ENCODE assay signal across 8 cellular contexts in genomic region chr1:23528245-23528978, GRCh38. TPM values are rescaled to one million over a fixed set of nuclear protein-coding genes. Genes with fewer than 3 reads are reported as not detected.
DNase-seq lines count a peak whose midpoint lies in the region; ATAC-seq, FAIRE-seq and TF ChIP-seq lines count a peak whose summit lies in the region.

No MANE protein-coding gene starts in this region.

- H3K27ac ChIP-seq in kidney (ENCODE audit: low read depth in 2 of 2, low read length in 2 of 2), result no peak overlapping the region

- POLR2A ChIA-PET in T-cell (lab: Charles Lee), result interaction anchor here (0.6 to 1.4 kb wide), 3 partner anchors 9 to 251 kb away, joined by 3 to 6 read pairs (median 5); no protein-coding TSS in a partner anchor

- no peaks in the 10 kb centered on the region for H3K9me3 Mint-ChIP-seq in T-cell
- no peaks in the 10 kb centered on the region for H3K9me3 Mint-ChIP-seq in activated naive CD8-positive, alpha-beta T cell treated with anti-CD3 and anti-CD28 coated beads, Interleukin-2, amount 50 U/mL, for 24 hours

- H3K27me3 Mint-ChIP-seq in T-cell, result no peaks in the 10 kb centered on the region
- H3K27me3 Mint-ChIP-seq in activated naive CD8-positive, alpha-beta T cell treated with anti-CD3 and anti-CD28 coated beads, Interleukin-2, amount 50 U/mL, for 24 hours, result no peaks in the 10 kb centered on the region

- ATAC-seq in GM21723 (IDR thresholded peaks at IDR 0.05; ENCODE audit: unreplicated experiment) (peak; percentile 43), T-cell (replicated peaks in 1 of 4) (peak; percentile 63 to 80 (median 78)), HG03439 (IDR thresholded peaks at IDR 0.05; ENCODE audit: unreplicated experiment) (no peak)
- peak; percentile 78 for ATAC-seq in activated naive CD8-positive, alpha-beta T cell treated with anti-CD3 and anti-CD28 coated beads, Interleukin-2, amount 50 U/mL, for 24 hours

- H3K27ac Mint-ChIP-seq in T-cell, result peak overlapping the region; percentile 95 to 99
- peak overlapping the region; percentile 20 for H3K27ac Mint-ChIP-seq in activated naive CD8-positive, alpha-beta T cell treated with anti-CD3 and anti-CD28 coated beads, Interleukin-2, amount 50 U/mL, for 24 hours

- H3K4me3 ChIP-seq in kidney (ENCODE audit: low read length in 2 of 2), result no peak overlapping the region

- no peaks in the 10 kb centered on the region for H3K36me3 ChIP-seq in kidney (ENCODE audit: control insufficient read depth in 1 of 2, insufficient read depth in 2 of 2, low read length in 2 of 2)

- H3K4me1 ChIP-seq in kidney (ENCODE audit: control insufficient read depth in 1 of 2, insufficient read depth in 1 of 2, low read depth in 1 of 2, low read length in 2 of 2), result peaks cover 0 to 16% of the 10 kb centered on the region in 2 donors

- intact Hi-C loops in kidney (cut with DNase I), result no loop called here

- H3K4me1 Mint-ChIP-seq in T-cell, result peaks cover 79 to 93% (median 82%) of the 10 kb centered on the region in 3 donors
- peaks cover 77% of the 10 kb centered on the region for H3K4me1 Mint-ChIP-seq in activated naive CD8-positive, alpha-beta T cell treated with anti-CD3 and anti-CD28 coated beads, Interleukin-2, amount 50 U/mL, for 24 hours

- peak overlapping the region; percentile 64 to 90 (median 76) for H3K4me3 Mint-ChIP-seq in T-cell
- H3K4me3 Mint-ChIP-seq in activated naive CD8-positive, alpha-beta T cell treated with anti-CD3 and anti-CD28 coated beads, Interleukin-2, amount 50 U/mL, for 24 hours, result peak overlapping the region; percentile 86

- CTCF ChIA-PET in T-cell (lab: Charles Lee), result interaction anchor here (0.5 to 6.6 kb wide), 13 partner anchors 8 to 160 kb away, joined by 3 to 52 read pairs (median 4); no protein-coding TSS in a partner anchor

- no peak for TF ChIP-seq CTCF in kidney (IDR thresholded peaks at IDR 0.05; ENCODE audit: borderline replicate concordance, extremely low read depth, insufficient read depth)

- DNase-seq in DMS79 (lab: John Stamatoyannopoulos, UW) (peak; percentile 90), NCI-H1092 (lab: John Stamatoyannopoulos, UW) (peak; percentile 50), T-cell (peak; percentile 38 to 87 (median 66)), kidney (peak; percentile 93)
- DNase-seq in activated naive CD8-positive, alpha-beta T cell treated with anti-CD3 and anti-CD28 coated beads, Interleukin-2, amount 50 U/mL, for 24 hours, result peak; percentile 88
- DNase-seq in stimulated activated CD4-positive, alpha-beta T cell treated with anti-CD3 and anti-CD28 coated beads, TNF-alpha, amount 100 ng/mL, for 4 hours (ENCODE audit: low read depth in 3 of 3), result peak in 2 of 3 experiments; percentile 46 to 58

- no peak overlapping the region for H3K9ac ChIP-seq in kidney (ENCODE audit: low read length in 2 of 2)

- FAIRE-seq in kidney (lab: Jason Lieb, UNC), result no peak

- no peaks in the 10 kb centered on the region for H3K9me3 ChIP-seq in kidney (ENCODE audit: control insufficient read depth in 1 of 2, low read length in 2 of 2)

- no peaks in the 10 kb centered on the region for H3K36me3 Mint-ChIP-seq in T-cell
- H3K36me3 Mint-ChIP-seq in activated naive CD8-positive, alpha-beta T cell treated with anti-CD3 and anti-CD28 coated beads, Interleukin-2, amount 50 U/mL, for 24 hours (ENCODE audit: low read depth), result peaks cover 11% of the 10 kb centered on the region

RNA-seq across cellular contexts. Expression of gene E2F2, which starts 2.6 kb away (rescaled TPM):
- total RNA-seq in T-cell (1 to 10 TPM; 1.7 to 3.1 (median 2.5) TPM), kidney (0.50 TPM)
- not detected for polyA plus RNA-seq in kidney (ENCODE audit: insufficient read depth, low read depth, low replicate concordance)

RNA-seq across cellular contexts. Expression of gene ID3, which starts 30.9 kb away (rescaled TPM):
- total RNA-seq in T-cell (10 to 100 TPM; 20.7 to 99.7 (median 81.3) TPM), kidney (97.8 TPM)
- 157 TPM for polyA plus RNA-seq in kidney (ENCODE audit: insufficient read depth, low read depth, low replicate concordance)

RNA-seq across cellular contexts. Expression of gene ASAP3, which starts 44.4 kb away (rescaled TPM):
- total RNA-seq in T-cell (1 to 10 TPM; 1.2 to 2.8 (median 2.1) TPM), kidney (37.8 TPM)
- 29.9 TPM for polyA plus RNA-seq in kidney (ENCODE audit: insufficient read depth, low read depth, low replicate concordance)

Comparison
In these comparisons a context has a peak if more than half of its experiments do, and no peak if none do; other contexts are left out.
1. RNA of gene ASAP3, which starts 44.4 kb away (total RNA-seq): 37.8 TPM in kidney (single experiment); 1.2 to 2.8 TPM in T-cell; every median in the first group is over 10 times any median in the second.
2. Peak in every context shown above with its lines, with median percentiles within 50 percentile points of each other: DNase-seq.